In the genomic region with DNA sequence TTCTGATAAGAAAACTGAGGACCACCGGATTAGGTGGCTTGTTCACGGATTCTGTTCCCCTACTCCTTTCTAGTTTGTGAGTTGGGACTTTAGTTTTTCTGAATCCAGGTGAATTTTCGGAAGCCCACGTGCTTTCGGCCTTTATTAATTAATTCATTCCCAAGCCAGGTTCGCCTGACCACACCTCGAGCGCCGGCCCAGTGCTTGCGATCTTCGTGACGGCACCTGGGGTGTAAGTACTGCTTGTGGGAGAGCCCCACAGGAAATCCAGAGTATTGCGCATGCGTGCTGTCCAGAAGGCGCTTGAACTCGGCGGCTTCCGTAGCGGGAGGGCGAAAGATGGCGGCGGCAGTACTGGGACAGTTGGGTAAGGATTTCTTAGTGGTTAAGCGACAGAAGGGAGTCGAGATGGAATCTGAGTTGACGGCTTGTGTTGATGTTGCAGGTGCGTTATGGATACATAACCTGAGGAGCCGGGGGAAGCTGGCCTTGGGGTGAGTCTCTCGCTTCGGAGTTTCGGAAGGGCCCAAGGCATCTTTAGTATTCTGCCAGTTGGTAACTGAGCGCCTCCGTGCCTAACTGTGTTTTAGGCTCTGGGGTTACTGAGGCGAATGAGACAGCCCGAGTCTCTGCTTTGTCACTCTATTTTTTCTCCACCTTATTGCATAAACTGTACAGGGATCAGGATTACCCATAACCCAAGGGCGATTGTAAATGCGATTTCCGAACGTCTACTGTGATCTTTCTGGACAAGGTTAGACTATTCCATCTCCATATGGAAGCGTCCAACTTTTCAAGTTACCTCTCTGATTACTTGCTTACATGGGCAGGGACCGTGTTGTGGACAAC, we compare ENCODE assay signal across 8 cellular contexts. TPM values are rescaled to one million over a fixed set of nuclear protein-coding genes. Genes with fewer than 3 reads are reported as not detected.
A peak's percentile ranks its signal among the peaks of the same experiment; 100 is the strongest.
DNase-seq lines count a peak whose midpoint lies in the region; TF ChIP-seq lines count a peak whose summit lies in the region.

Gene MRPL22, plus strand, starts transcription at position 302 of the 849 bp plus-strand sequence. Its CDS starts 38 bp downstream, at position 340.

- peak within 1 kb of the TSS; percentile 82 for H3K27ac ChIP-seq in SK-N-MC
- H3K27ac ChIP-seq in neutrophil, result peak within 1 kb of the TSS; percentile 84

- peaks cover 34% of the 10 kb centered on the region for H3K4me1 Mint-ChIP-seq in HFFc6 (ENCODE audit: low read depth)
- peaks cover 46% of the 10 kb centered on the region for H3K4me1 Mint-ChIP-seq in activated naive CD4-positive, alpha-beta T cell treated with anti-CD3 and anti-CD28 coated beads, Interleukin-2, amount 10 ng/mL, durations not matched to agents 7 days and 5 days

- H3K9me3 ChIP-seq in SK-N-MC (ENCODE audit: low read depth, low read length) (no peaks in the 10 kb centered on the region), neutrophil (no peaks in the 10 kb centered on the region)

- no peaks in the 10 kb centered on the region; the same call in 1 of the 2 replicates for H3K27me3 Mint-ChIP-seq in HFFc6 (ENCODE audit: insufficient read depth)
- H3K27me3 Mint-ChIP-seq in activated naive CD4-positive, alpha-beta T cell treated with anti-CD3 and anti-CD28 coated beads, Interleukin-2, amount 10 ng/mL, durations not matched to agents 7 days and 5 days, result no peaks in the 10 kb centered on the region

- H3K9me3 Mint-ChIP-seq in HFFc6, result no peaks in the 10 kb centered on the region
- no peaks in the 10 kb centered on the region for H3K9me3 Mint-ChIP-seq in activated naive CD4-positive, alpha-beta T cell treated with anti-CD3 and anti-CD28 coated beads, Interleukin-2, amount 10 ng/mL, durations not matched to agents 7 days and 5 days

- peak within 1 kb of the TSS; percentile 99 for H3K4me3 Mint-ChIP-seq in HFFc6
- peak within 1 kb of the TSS; percentile 95 for H3K4me3 Mint-ChIP-seq in activated naive CD4-positive, alpha-beta T cell treated with anti-CD3 and anti-CD28 coated beads, Interleukin-2, amount 10 ng/mL, durations not matched to agents 7 days and 5 days

- DNase-seq in GM04503 (ENCODE audit: low read depth) (peak; percentile 56), HFFc6 (peak; percentile 91), NCI-H1048 (lab: John Stamatoyannopoulos, UW) (peak; percentile 84), SK-N-MC (ENCODE audit: low read depth, low spot score) (peak; percentile 88), germinal center (ENCODE audit: low spot score) (peak; percentile 94)
- DNase-seq in activated naive CD4-positive, alpha-beta T cell treated with anti-CD3 and anti-CD28 coated beads, Interleukin-2, amount 10 ng/mL, durations not matched to agents 7 days and 5 days, result peak; percentile 95

- no peaks in the 10 kb centered on the region for H3K36me3 Mint-ChIP-seq in HFFc6 (ENCODE audit: low read depth)
- peaks cover under 1% of the 10 kb centered on the region for H3K36me3 Mint-ChIP-seq in activated naive CD4-positive, alpha-beta T cell treated with anti-CD3 and anti-CD28 coated beads, Interleukin-2, amount 10 ng/mL, durations not matched to agents 7 days and 5 days

- TF ChIP-seq CTCF in HFFc6 (IDR thresholded peaks at IDR 0.05) (peak; percentile 54; the same call in 1 of the 2 replicates), neutrophil (IDR thresholded peaks at IDR 0.05) (peak; percentile 66), subcutaneous adipose tissue (IDR thresholded peaks at IDR 0.05; ENCODE audit: low read depth) (no peak)

- H3K9ac ChIP-seq in SK-N-MC (ENCODE audit: insufficient read length), result peak within 1 kb of the TSS; percentile 90

- peak within 1 kb of the TSS; percentile 92 for H3K4me3 ChIP-seq in SK-N-MC
- peak within 1 kb of the TSS; percentile 85 to 94 for H3K4me3 ChIP-seq in neutrophil (ENCODE audit: low read depth in 1 of 2, low read length in 1 of 2)

- H3K27me3 ChIP-seq in neutrophil, result no peaks in the 10 kb centered on the region

- peak within 1 kb of the TSS; percentile 93 for H3K27ac Mint-ChIP-seq in HFFc6
- H3K27ac Mint-ChIP-seq in activated naive CD4-positive, alpha-beta T cell treated with anti-CD3 and anti-CD28 coated beads, Interleukin-2, amount 10 ng/mL, durations not matched to agents 7 days and 5 days, result peak within 1 kb of the TSS; percentile 92

- CTCF ChIA-PET in activated naive CD4-positive, alpha-beta T cell treated with anti-CD3 and anti-CD28 coated beads, Interleukin-2, amount 10 ng/mL, durations not matched to agents 7 days and 5 days (lab: Charles Lee), result interaction anchor here (0.7 kb wide), 1 partner anchor 13 kb away, joined by 4 read pairs; no protein-coding TSS in a partner anchor

- H3K36me3 ChIP-seq in SK-N-MC (ENCODE audit: insufficient read depth, low read length) (peaks cover 14% of the 10 kb centered on the region), neutrophil (no peaks in the 10 kb centered on the region)

- H3K4me1 ChIP-seq in neutrophil (ENCODE audit: control insufficient read depth in 1 of 2, insufficient read depth in 1 of 2, low read depth in 1 of 2, low read length in 1 of 2), result peaks cover 34 to 39% of the 10 kb centered on the region in 2 experiments

RNA-seq across cellular contexts. Expression of gene MRPL22, which starts in this region (rescaled TPM):
- 10 to 100 TPM; 44.1 to 60.9 (median 57.7) TPM for total RNA-seq in HFFc6 (2021; fragmentation: NEBNext Ultra II Directional; extraction: Animal tissue kit (Norgen Biotek cat#: 25700))
- total RNA-seq in subcutaneous adipose tissue, result 10 to 100 TPM; 13.4 to 34.6 (median 19.2) TPM

Comparison
In these comparisons a context has a peak if more than half of its experiments do, and no peak if none do; other contexts are left out.
1. Peak in every context shown above with its lines: DNase-seq, H3K4me3 ChIP-seq and H3K27ac ChIP-seq.